Comparison of ENCODE assay signal across 16 cellular contexts in genomic region chr1:160741597-160742348, GRCh38. TPM values are rescaled to one million over a fixed set of nuclear protein-coding genes. Genes with fewer than 3 reads are reported as not detected.
DNase-seq lines count a peak whose midpoint lies in the region; ATAC-seq, FAIRE-seq and TF ChIP-seq lines count a peak whose summit lies in the region.
"Had no signal": no experiment of that assay in that cellular context is flagged by ENCODE, and none has a peak within 500 bp of the region (broad histone marks: within the 10 kb centered on the region; RNA-seq: fewer than 3 reads in every experiment).

No MANE protein-coding gene starts in this region.

- no peaks in the 10 kb centered on the region for H3K36me3 ChIP-seq in mucosa of rectum (ENCODE audit: control insufficient read depth in 2 of 2, insufficient read depth in 2 of 2, low read length in 2 of 2)
- H3K36me3 ChIP-seq: sigmoid colon had no signal

- peak overlapping the region; percentile 25 for H3K4me3 Mint-ChIP-seq in activated T-helper 17 cell treated with anti-CD3 and anti-CD28 coated beads, Interleukin-2, amount 50 U/mL, for 72 hours

- H3K4me1 Mint-ChIP-seq in activated T-helper 17 cell treated with anti-CD3 and anti-CD28 coated beads, Interleukin-2, amount 50 U/mL, for 72 hours = peaks cover 25% of the 10 kb centered on the region

- H3K36me3 Mint-ChIP-seq in activated T-helper 17 cell treated with anti-CD3 and anti-CD28 coated beads, Interleukin-2, amount 50 U/mL, for 72 hours (ENCODE audit: low read depth) = no peaks in the 10 kb centered on the region

- no peak for TF ChIP-seq POLR2A in GM12892 (IDR thresholded peaks at IDR 0.05; ENCODE audit: low read depth, low read length)

- H3K27ac Mint-ChIP-seq in activated T-helper 17 cell treated with anti-CD3 and anti-CD28 coated beads, Interleukin-2, amount 50 U/mL, for 72 hours = peak overlapping the region; percentile 21

- no peaks in the 10 kb centered on the region for H3K27me3 ChIP-seq in mucosa of rectum (ENCODE audit: control insufficient read depth in 2 of 2, insufficient read depth in 2 of 2, low read length in 2 of 2)
- H3K27me3 ChIP-seq: sigmoid colon had no signal

- peak overlapping the region; percentile 9 to 26 for H3K9ac ChIP-seq in mucosa of rectum (ENCODE audit: low read depth in 1 of 2, low read length in 2 of 2)

- no peaks in the 10 kb centered on the region for H3K9me3 ChIP-seq in mucosa of rectum (ENCODE audit: control insufficient read depth in 2 of 2, low read length in 2 of 2)
- H3K9me3 ChIP-seq: sigmoid colon had no signal

- H3K9me3 Mint-ChIP-seq in activated T-helper 17 cell treated with anti-CD3 and anti-CD28 coated beads, Interleukin-2, amount 50 U/mL, for 72 hours = no peaks in the 10 kb centered on the region

- no peaks in the 10 kb centered on the region for H3K4me1 ChIP-seq in mucosa of rectum (ENCODE audit: control insufficient read depth in 2 of 2, insufficient read depth in 2 of 2, low read length in 2 of 2)
- H3K4me1 ChIP-seq: sigmoid colon had no signal

- no peak for ATAC-seq in activated T-helper 17 cell treated with anti-CD3 and anti-CD28 coated beads, Interleukin-2, amount 50 U/mL, for 72 hours (replicated peaks)
- ATAC-seq in GM21737 (IDR thresholded peaks at IDR 0.05; ENCODE audit: unreplicated experiment) (no peak), HG02885 (IDR thresholded peaks at IDR 0.05; ENCODE audit: poor library complexity, unreplicated experiment) (no peak)
- ATAC-seq: left cardiac atrium had no signal

- DNase-seq in CMK (ENCODE audit: low read depth) = peak; percentile 4
- DNase-seq in GM12892 (ENCODE audit: insufficient read length) = no peak
- DNase-seq in RPMI8226 = no peak
- DNase-seq: left cardiac atrium, NCI-H187, NCI-H526, Right ventricle myocardium superior, sigmoid colon had no signal

- H3K27me3 Mint-ChIP-seq in activated T-helper 17 cell treated with anti-CD3 and anti-CD28 coated beads, Interleukin-2, amount 50 U/mL, for 72 hours = no peaks in the 10 kb centered on the region

- H3K4me3 ChIP-seq in mucosa of rectum (ENCODE audit: low read length in 2 of 2) = peak overlapping the region in 1 of 2 donors; percentile 65
- H3K4me3 ChIP-seq: sigmoid colon had no signal

- peak overlapping the region in 1 of 2 donors; percentile 44 for H3K27ac ChIP-seq in mucosa of rectum (ENCODE audit: low read depth in 2 of 2, low read length in 2 of 2)
- H3K27ac ChIP-seq: C4-2B, sigmoid colon had no signal

- peak; percentile 90 for FAIRE-seq in GM12892 (lab: Jason Lieb, UNC)
- FAIRE-seq: endothelial cell of umbilical vein, G401.6 had no signal

RNA-seq across cellular contexts. Expression of gene SLAMF7, which starts 2.7 kb away (rescaled TPM):
- polyA plus RNA-seq in GM12892 (2012; ENCODE audit: missing spikeins) = 149 TPM
- total RNA-seq in activated T-helper 17 cell treated with anti-CD3 and anti-CD28 coated beads, Interleukin-2, amount 50 U/mL, for 72 hours = 10 to 100 TPM in 1 of 2 donors, 1 to 10 TPM in 1; 4.5 to 15.0 TPM
- total RNA-seq: endothelial cell of umbilical vein had no signal
- polyA plus RNA-seq: endothelial cell of umbilical vein, neural cell had no signal

RNA-seq across cellular contexts. Expression of gene CD48, which starts 30.2 kb away (rescaled TPM):
- 745 TPM for polyA plus RNA-seq in GM12892 (2012; ENCODE audit: missing spikeins)
- total RNA-seq in activated T-helper 17 cell treated with anti-CD3 and anti-CD28 coated beads, Interleukin-2, amount 50 U/mL, for 72 hours = 100 to 1,000 TPM; 151 to 179 TPM
- total RNA-seq: endothelial cell of umbilical vein had no signal
- polyA plus RNA-seq: endothelial cell of umbilical vein, neural cell had no signal

RNA-seq across cellular contexts. Expression of gene LY9, which starts 54.2 kb away (rescaled TPM):
- 7.6 TPM for polyA plus RNA-seq in GM12892 (2012; ENCODE audit: missing spikeins)
- 1 to 10 TPM; 1.9 to 3.2 TPM for total RNA-seq in activated T-helper 17 cell treated with anti-CD3 and anti-CD28 coated beads, Interleukin-2, amount 50 U/mL, for 72 hours
- total RNA-seq: endothelial cell of umbilical vein, Right ventricle myocardium superior had no signal
- polyA plus RNA-seq: endothelial cell of umbilical vein, neural cell had no signal
